1 cellular context compared by ENCODE assay signal in genomic region chr17:77690271-77691161, GRCh38.
TF ChIP-seq lines count a peak whose summit lies in the region.

No MANE protein-coding gene starts in this region.

TF ChIP-seq in IMR-90, 13 proteins besides CTCF, POLR2A, EP300 and RAD21 (continued from another document):
- TF ChIP-seq MXI1 (IDR thresholded peaks at IDR 0.05; ENCODE audit: borderline replicate concordance, low read depth, low read length) (no peak), FOS (IDR thresholded peaks at IDR 0.05; ENCODE audit: low read depth, low read length) (no peak), MAFK (IDR thresholded peaks at IDR 0.05; ENCODE audit: low read depth, low read length) (no peak), RFX5 (IDR thresholded peaks at IDR 0.05; ENCODE audit: low read depth, low read length) (no peak)
